ENCODE assay signal across 18 cellular contexts in the genomic region with DNA sequence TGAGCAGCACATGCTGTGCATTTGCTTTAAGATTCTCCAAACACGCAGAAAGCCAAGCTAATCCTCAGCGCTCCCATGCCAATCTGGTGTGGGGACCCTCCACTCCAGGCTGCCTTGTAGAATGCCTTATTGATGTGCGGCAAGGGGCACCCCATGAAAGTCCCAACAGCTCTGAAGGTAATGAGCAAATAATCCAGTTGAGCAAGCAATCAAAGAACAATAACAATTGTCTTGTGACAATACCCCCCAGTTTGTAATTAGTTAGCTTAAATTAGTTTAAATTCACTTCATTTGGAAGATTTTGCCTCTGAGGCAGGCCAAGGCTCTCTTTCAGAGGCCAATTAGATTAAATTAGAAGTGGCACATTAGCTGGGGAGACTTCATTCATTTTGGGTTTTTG. TPM values are rescaled to one million over a fixed set of nuclear protein-coding genes. Genes with fewer than 3 reads are reported as not detected.
DNase-seq lines count a peak whose midpoint lies in the region; ATAC-seq and TF ChIP-seq lines count a peak whose summit lies in the region.
"Had no signal": no experiment of that assay in that cellular context is flagged by ENCODE, and none has a peak within 500 bp of the region (broad histone marks: within the 10 kb centered on the region; RNA-seq: fewer than 3 reads in every experiment).

No MANE protein-coding gene starts in this region.

- H3K4me3 Mint-ChIP-seq in H9 (no peak overlapping the region), T-helper 17 cell (peak overlapping the region; percentile 3)
- H3K4me3 Mint-ChIP-seq in naive thymus-derived CD8-positive, alpha-beta T cell: peak overlapping the region in 5 of 10 donors; percentile 24 to 86 (median 81)

- no peaks in the 10 kb centered on the region for H4K20me1 ChIP-seq in BLaER1 treated with 17β-estradiol and CSF1 and Interleukin-3, amounts not matched to agents 10 nM and 100 nM
- H4K20me1 ChIP-seq in H9 (ENCODE audit: control insufficient read depth, insufficient read depth, insufficient read length): no peaks in the 10 kb centered on the region

- H3K27me3 ChIP-seq in BLaER1 treated with 17β-estradiol and CSF1 and Interleukin-3, amounts not matched to agents 10 nM and 100 nM: no peaks in the 10 kb centered on the region
- H3K27me3 ChIP-seq in H9 (ENCODE audit: insufficient read depth, low read length): no peaks in the 10 kb centered on the region

- H3K14ac ChIP-seq in H9 (ENCODE audit: insufficient read depth, low read length): no peak overlapping the region

- no peak overlapping the region for H3K56ac ChIP-seq in H9 (ENCODE audit: insufficient read length, low read depth, low read length)

- no peak for DNase-seq in H9
- DNase-seq in T-helper 17 cell: no peak
- DNase-seq in naive thymus-derived CD8-positive, alpha-beta T cell: no peak
- no peak for DNase-seq in GOT3 (lab: John Stamatoyannopoulos, UW)
- no peak for DNase-seq in ACHN
- DNase-seq: DMS79, NCI-H1436 treated with DMSO at 0.1 percent for 48 hours, NCI-H2029 treated with DMSO at 0.1 percent for 48 hours, NCI-H2171 treated with DMSO at 0.1 percent for 48 hours, NCI-H446 treated with DMSO at 0.1 percent for 48 hours, NCI-H748 treated with DMSO at 0.1 percent for 48 hours had no signal

- no peaks in the 10 kb centered on the region for H3K36me3 ChIP-seq in BLaER1 treated with 17β-estradiol and CSF1 and Interleukin-3, amounts not matched to agents 10 nM and 100 nM

- H3K18ac ChIP-seq in H9 (ENCODE audit: insufficient read length, low read depth, low read length): no peak overlapping the region

- no CpG with 5 or more reads among the region's 3 CpGs for WGBS in H9 (ENCODE audit: extremely low coverage, insufficient read length, low lambda C conversion rate)

- H3K4ac ChIP-seq in H9 (ENCODE audit: low read depth, low read length): no peak overlapping the region

- H3K4me3 ChIP-seq in BLaER1 treated with 17β-estradiol and CSF1 and Interleukin-3, amounts not matched to agents 10 nM and 100 nM: peak overlapping the region in 1 of 10 experiments; percentile 50; a peak in 1 of 20 replicates
- H3K4me3 ChIP-seq: A549 had no signal

- no peak overlapping the region for H2BK12ac ChIP-seq in H9 (ENCODE audit: insufficient read length, low read depth, low read length)

- no peak overlapping the region for H2BK15ac ChIP-seq in H9 (ENCODE audit: low read depth, low read length)

- H2BK120ac ChIP-seq in H9 (ENCODE audit: low read depth, low read length, poor library complexity, severe bottlenecking): no peak overlapping the region

- H3K27ac Mint-ChIP-seq in H9 (0 out of 7 replicates have a peak overlapping the region, but pooled peaks of 2 of the 3 experiments have one; percentile 25 to 50), T-helper 17 cell (peak overlapping the region; percentile 95)
- peak overlapping the region in 6 of 10 donors; percentile 81 to 93 (median 86) for H3K27ac Mint-ChIP-seq in naive thymus-derived CD8-positive, alpha-beta T cell

- POLR2A ChIA-PET in naive thymus-derived CD8-positive, alpha-beta T cell (lab: Charles Lee): interaction anchor here (1.2 to 2.3 kb wide), 2 partner anchors 12 to 1561 kb away, joined by 3 to 16 read pairs; no protein-coding TSS in a partner anchor

- no peak overlapping the region for H3T11ph ChIP-seq in H9 (ENCODE audit: low read length)

- H3K23me2 ChIP-seq in H9 (ENCODE audit: insufficient read length, low read depth, low read length, poor library complexity, severe bottlenecking): no peaks in the 10 kb centered on the region

- H3K27ac ChIP-seq in BLaER1 treated with 17β-estradiol and CSF1 and Interleukin-3, amounts not matched to agents 10 nM and 100 nM: peak overlapping the region in 8 of 11 experiments; percentile 13 to 82 (median 66); a peak in 13 of 22 replicates
- no peak overlapping the region for H3K27ac ChIP-seq in H9 (ENCODE audit: insufficient read length, low read depth, low read length)
- H3K27ac ChIP-seq: A549 had no signal

- H3K4me1 Mint-ChIP-seq in H9 (peaks cover 20 to 32% of the 10 kb centered on the region in 2 experiments), T-helper 17 cell (peaks cover 13% of the 10 kb centered on the region)
- H3K4me1 Mint-ChIP-seq in naive thymus-derived CD8-positive, alpha-beta T cell: peaks cover 12 to 30% (median 22%) of the 10 kb centered on the region in 4 donors

- H3K9me3 Mint-ChIP-seq in H9: peaks cover 0 to 3% of the 10 kb centered on the region in 2 experiments; a peak in 1 of 5 replicates
- no peaks in the 10 kb centered on the region for H3K9me3 Mint-ChIP-seq in naive thymus-derived CD8-positive, alpha-beta T cell
- H3K9me3 Mint-ChIP-seq: CD4-positive, alpha-beta memory T cell; IgD-negative memory B cell had no signal

- no peak overlapping the region for H2BK20ac ChIP-seq in H9 (ENCODE audit: low read depth, low read length, poor library complexity, severe bottlenecking)

- H3K4me2 ChIP-seq in BLaER1 treated with 17β-estradiol and CSF1 and Interleukin-3, amounts not matched to agents 10 nM and 100 nM: peak overlapping the region; percentile 74 to 95 (median 88)
- H3K4me2 ChIP-seq in H9 (ENCODE audit: insufficient read depth, insufficient read length, low read length): no peak overlapping the region
- H3K4me2 ChIP-seq: A549 had no signal

- H3K9me3 ChIP-seq in BLaER1 treated with 17β-estradiol and CSF1 and Interleukin-3, amounts not matched to agents 10 nM and 100 nM (replicated peaks in 1 of 11): no peaks in the 10 kb centered on the region
- H3K9me3 ChIP-seq in H9 (ENCODE audit: control insufficient read depth, low read depth, low read length): no peaks in the 10 kb centered on the region
- H3K9me3 ChIP-seq in T-helper 17 cell (ENCODE audit: control insufficient read depth, low read length, poor library complexity, severe bottlenecking): no peaks in the 10 kb centered on the region
- H3K9me3 ChIP-seq: A549 had no signal

- H3K36me3 Mint-ChIP-seq in H9 (ENCODE audit: insufficient read depth in 1 of 3, low read depth in 3 of 3) (no peaks in the 10 kb centered on the region), T-helper 17 cell (ENCODE audit: low read depth) (peaks cover 3% of the 10 kb centered on the region)
- H3K36me3 Mint-ChIP-seq in naive thymus-derived CD8-positive, alpha-beta T cell: no peaks in the 10 kb centered on the region
- H3K36me3 Mint-ChIP-seq: CD4-positive, alpha-beta memory T cell had no signal

- no peak overlapping the region for H2AK5ac ChIP-seq in H9 (ENCODE audit: insufficient read length, low read length)

- H3K27me3 Mint-ChIP-seq in H9 (ENCODE audit: low read depth): peaks cover 18% of the 10 kb centered on the region
- peaks cover 27% of the 10 kb centered on the region for H3K27me3 Mint-ChIP-seq in T-helper 17 cell
- H3K27me3 Mint-ChIP-seq in naive thymus-derived CD8-positive, alpha-beta T cell: peaks cover 0 to 13% (median 2%) of the 10 kb centered on the region in 5 donors
- H3K27me3 Mint-ChIP-seq: IgD-negative memory B cell had no signal

- H4K8ac ChIP-seq in H9 (replicated peaks; ENCODE audit: insufficient read length, low read depth, low read length): no peak overlapping the region

- no peak overlapping the region for H2AFZ ChIP-seq in H9 (ENCODE audit: low read length)

- TF ChIP-seq CTCF in H9 (conservative IDR thresholded peaks at IDR 0.05): no peak

- no peak overlapping the region for H4K5ac ChIP-seq in H9 (ENCODE audit: insufficient read length, low read depth, low read length)

- in situ Hi-C loops in ACHN (cut with HindIII; ENCODE audit: low pct_ligation_motif_present, low pct_unique_long_range_greater_than_20kb, low sequenced_read_pairs): no loop called here

- H3K4me1 ChIP-seq in BLaER1 treated with 17β-estradiol and CSF1 and Interleukin-3, amounts not matched to agents 10 nM and 100 nM: peaks cover 42 to 57% (median 46%) of the 10 kb centered on the region in 10 experiments
- peaks cover 5% of the 10 kb centered on the region; the same call in 1 of the 2 replicates for H3K4me1 ChIP-seq in H9 (ENCODE audit: insufficient read depth, low read length)
- H3K4me1 ChIP-seq: A549 had no signal

- no peak overlapping the region for H3K23ac ChIP-seq in H9 (ENCODE audit: insufficient read length, low read depth, low read length)

- no peaks in the 10 kb centered on the region for H3K79me1 ChIP-seq in H9 (ENCODE audit: insufficient read depth, low read depth, low read length, poor library complexity, severe bottlenecking)

- H3K9ac ChIP-seq in BLaER1 treated with 17β-estradiol and CSF1 and Interleukin-3, amounts not matched to agents 10 nM and 100 nM: peak overlapping the region in 6 of 11 experiments; percentile 2 to 74 (median 58); a peak in 10 of 22 replicates
- H3K9ac ChIP-seq in H9 (ENCODE audit: extremely low read depth, insufficient read length, low read length): no peak overlapping the region

- H4K91ac ChIP-seq in H9 (ENCODE audit: insufficient read length, low read depth, low read length): no peak overlapping the region

- H3K79me2 ChIP-seq in H9 (ENCODE audit: insufficient read depth, low read length): no peaks in the 10 kb centered on the region

- H2BK5ac ChIP-seq in H9 (ENCODE audit: insufficient read length, low read length): no peak overlapping the region

- ATAC-seq in T-helper 17 cell: no peak
- no peak for ATAC-seq in naive thymus-derived CD8-positive, alpha-beta T cell
- no peak for ATAC-seq in HG02588 (IDR thresholded peaks at IDR 0.05; ENCODE audit: unreplicated experiment)
- no peak for ATAC-seq in HG03342 (IDR thresholded peaks at IDR 0.05; ENCODE audit: unreplicated experiment)

RNA-seq across cellular contexts. Expression of a gene that starts 17.7 kb away (rescaled TPM):
- total RNA-seq in H9 (2021): 1.9 and 2.2 TPM in 2 replicates
- total RNA-seq in T-helper 17 cell: 1 to 10 TPM; 3.7 to 5.1 TPM
- 1 to 10 TPM; 5.2 to 6.8 TPM for total RNA-seq in naive thymus-derived CD8-positive, alpha-beta T cell
- polyA plus RNA-seq in naive thymus-derived CD8-positive, alpha-beta T cell: 10 to 100 TPM in 2 of 3 donors, 1 to 10 TPM in 1; 5.5 to 22.1 (median 15.6) TPM
- total RNA-seq: HT1080 had no signal
- polyA plus RNA-seq: A549 had no signal

Comparison
In these comparisons a context has a peak if more than half of its experiments do, and no peak if none do; other contexts are left out.
1. H3K27ac Mint-ChIP-seq: peak in every context shown above with its lines; median percentile 95 in T-helper 17 cell; 86 in naive thymus-derived CD8-positive, alpha-beta T cell; 38 in H9.